In the genomic region with DNA sequence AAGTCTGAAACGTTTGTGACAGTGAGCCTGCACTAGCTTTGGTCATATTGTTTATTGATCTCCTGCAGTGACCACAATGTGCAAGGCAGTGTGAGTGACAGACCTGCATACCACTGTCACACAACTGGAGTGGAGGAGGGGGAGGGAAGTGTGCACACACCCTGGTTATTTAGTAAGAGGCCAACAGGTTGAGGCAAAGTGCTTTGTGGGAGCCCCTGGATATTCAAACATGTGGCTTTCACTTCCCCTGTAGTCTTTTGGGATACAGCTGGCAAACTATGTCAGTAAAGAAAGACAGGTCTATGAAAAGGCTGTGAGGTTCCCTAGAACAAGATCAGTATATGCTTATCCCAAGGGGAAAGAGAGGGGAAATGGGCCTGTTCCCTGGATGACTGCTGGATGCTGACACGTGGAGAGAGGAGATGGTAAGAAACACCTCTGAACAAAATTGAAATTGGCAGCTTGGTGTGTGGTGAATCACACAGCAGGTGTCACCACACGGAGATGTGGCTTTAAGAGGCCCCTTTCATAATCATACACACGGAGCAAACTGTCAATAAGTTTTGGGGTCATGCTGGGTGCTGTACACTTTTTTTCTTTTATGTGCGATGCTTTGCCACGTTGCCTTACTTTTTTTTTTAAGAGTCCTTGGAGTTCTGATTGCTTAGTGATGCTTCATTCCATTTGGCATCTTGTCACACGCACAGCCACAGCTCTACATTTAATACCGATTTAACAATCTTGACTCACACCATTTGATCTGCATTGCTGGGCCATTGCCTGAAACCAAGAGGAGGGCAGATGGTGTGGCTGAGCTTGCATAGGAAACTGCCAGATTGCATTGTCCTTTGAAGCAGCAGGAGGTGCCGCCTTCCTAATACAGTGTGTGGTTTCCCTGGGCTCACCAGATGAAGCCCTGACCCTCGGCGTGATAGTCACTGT, we compare ENCODE assay signal across 8 cellular contexts. TPM values are rescaled to one million over a fixed set of nuclear protein-coding genes. Genes with fewer than 3 reads are reported as not detected.
DNase-seq lines count a peak whose midpoint lies in the region; ATAC-seq and TF ChIP-seq lines count a peak whose summit lies in the region.

No MANE protein-coding gene starts in this region.

- H3K9ac ChIP-seq in adipocyte (ENCODE audit: low read length) = no peak overlapping the region

- TF ChIP-seq CTCF in AG10803 (conservative IDR thresholded peaks at IDR 0.05; ENCODE audit: low read length) = no peak
- TF ChIP-seq CTCF in spleen (IDR thresholded peaks at IDR 0.05 in 8 of 11, conservative IDR thresholded peaks at IDR 0.05 in 3 of 11) = no peak

- ATAC-seq in GM19043 (IDR thresholded peaks at IDR 0.05; ENCODE audit: low read depth, unreplicated experiment) (peak; percentile 51), HG02970 (IDR thresholded peaks at IDR 0.05; ENCODE audit: low FRiP score, unreplicated experiment) (no peak), GM18873 (IDR thresholded peaks at IDR 0.05; ENCODE audit: low FRiP score, unreplicated experiment) (no peak)

- H3K36me3 ChIP-seq in adipocyte (ENCODE audit: control insufficient read depth, insufficient read depth, low read length, severe bottlenecking) (no peaks in the 10 kb centered on the region), spleen (no peaks in the 10 kb centered on the region)

- no peak overlapping the region for H3K27ac ChIP-seq in spleen

- peaks cover 26% of the 10 kb centered on the region for H3K4me1 ChIP-seq in adipocyte (ENCODE audit: control insufficient read depth, insufficient read depth, low read length)
- H3K4me1 ChIP-seq in spleen = peaks cover 0 to 7% (median 0%) of the 10 kb centered on the region in 6 donors

- H3K4me3 ChIP-seq in AG10803 (ENCODE audit: low read length) = no peak overlapping the region
- H3K4me3 ChIP-seq in adipocyte (ENCODE audit: low read length) = no peak overlapping the region
- H3K4me3 ChIP-seq in spleen = no peak overlapping the region

- intact Hi-C loops in spleen (cut with DNase I; ENCODE audit: low total_unique reads) = no loop called here

- WGBS in spleen, 5 donors = 45 to 64% (median 53%) methylated on average over 11 of the region's 11 CpGs

- TF ChIP-seq POLR2A in spleen (IDR thresholded peaks at IDR 0.05) = no peak

- H3K27me3 ChIP-seq in adipocyte (replicated peaks; ENCODE audit: control insufficient read depth, insufficient read depth, low read length) = no peaks in the 10 kb centered on the region
- no peaks in the 10 kb centered on the region for H3K27me3 ChIP-seq in spleen (replicated peaks in 1 of 7)

- peak; percentile 98 for DNase-seq in AG10803 (ENCODE audit: low read depth)
- peak; percentile 41 for DNase-seq in LoVo (ENCODE audit: low spot score)
- peak; percentile 54 for DNase-seq in adipocyte (ENCODE audit: low read depth)
- peak; percentile 22 for DNase-seq in spleen
- DNase-seq in HK-2 (ENCODE audit: unreplicated experiment) = no peak

- H3K9me3 ChIP-seq in adipocyte (ENCODE audit: control insufficient read depth, low read length) (no peaks in the 10 kb centered on the region), spleen (no peaks in the 10 kb centered on the region)

RNA-seq across cellular contexts. Expression of gene OSBP2, which starts 11.3 kb away (rescaled TPM):
- 10 to 100 TPM in 4 of 7 donors, 1 to 10 TPM in 3; 4.3 to 41.4 (median 10.8) TPM for total RNA-seq in spleen
- 1 to 10 TPM in 1 of 3 donors, under 1 TPM in 2; 0.38 to 1.6 (median 0.50) TPM for polyA plus RNA-seq in spleen

RNA-seq across cellular contexts. Expression of gene DUSP18, which starts 38.3 kb away (rescaled TPM):
- total RNA-seq in spleen = 10 to 100 TPM in 5 of 7 donors, 1 to 10 TPM in 2; 9.5 to 16.3 (median 12.4) TPM
- polyA plus RNA-seq in spleen = 1 to 10 TPM; 1.5 to 4.4 (median 2.3) TPM
